ENCODE assay signal across 16 cellular contexts in genomic region chr20:43944653-43945235, GRCh38.
"Had no signal": no experiment of that assay in that cellular context is flagged by ENCODE, and none has a peak within 500 bp of the region (broad histone marks: within the 10 kb centered on the region; RNA-seq: fewer than 3 reads in every experiment).

No MANE protein-coding gene starts in this region.

- H3K27ac ChIP-seq: colonic mucosa, upper lobe of right lung had no signal

- H3K9me3 Mint-ChIP-seq: brain, mesothelial cell of epicardium had no signal

- H3K27me3 ChIP-seq: colonic mucosa, upper lobe of right lung had no signal

- DNase-seq: activated CD4-positive, alpha-beta T cell treated with anti-CD3 and anti-CD28 coated beads, Interleukin-2, amount 50 U/mL, for 1 hour; caudate nucleus; colonic mucosa; head of caudate nucleus; kidney; retina; stimulated activated CD4-positive, alpha-beta T cell treated with anti-CD3 and anti-CD28 coated beads, Interleukin-12 subunit alpha, Interleukin-12 subunit beta, amount 100 ng/mL, for 4 hours; stimulated activated CD4-positive, alpha-beta T cell treated with anti-CD3 and anti-CD28 coated beads, Interleukin-1b, Interleukin-23, amount 100 ng/mL, for 48 hours; stimulated activated CD8-positive, alpha-beta memory T cell treated with anti-CD3 and anti-CD28 coated beads, Interleukin-4, amount 100 ng/mL, for 48 hours; stimulated activated naive CD4-positive, alpha-beta T cell; upper lobe of right lung had no signal

- H3K36me3 ChIP-seq: colonic mucosa, upper lobe of right lung had no signal

- H3K27ac Mint-ChIP-seq: mesothelial cell of epicardium had no signal

- H3K9me3 ChIP-seq: colonic mucosa, upper lobe of right lung had no signal

- H3K36me3 Mint-ChIP-seq: brain, mesothelial cell of epicardium had no signal

- H3K4me3 ChIP-seq: colonic mucosa, lung, upper lobe of right lung had no signal

- H3K4me3 Mint-ChIP-seq: brain, mesothelial cell of epicardium had no signal

- ATAC-seq: activated CD4-positive, CD25-positive, alpha-beta regulatory T cell treated with anti-CD3 and anti-CD28 coated beads, Interleukin-2, amount 50 U/mL, for 24 hours; left lobe of liver; upper lobe of right lung had no signal
